ENCODE assay signal across 12 cellular contexts in the genomic region with DNA sequence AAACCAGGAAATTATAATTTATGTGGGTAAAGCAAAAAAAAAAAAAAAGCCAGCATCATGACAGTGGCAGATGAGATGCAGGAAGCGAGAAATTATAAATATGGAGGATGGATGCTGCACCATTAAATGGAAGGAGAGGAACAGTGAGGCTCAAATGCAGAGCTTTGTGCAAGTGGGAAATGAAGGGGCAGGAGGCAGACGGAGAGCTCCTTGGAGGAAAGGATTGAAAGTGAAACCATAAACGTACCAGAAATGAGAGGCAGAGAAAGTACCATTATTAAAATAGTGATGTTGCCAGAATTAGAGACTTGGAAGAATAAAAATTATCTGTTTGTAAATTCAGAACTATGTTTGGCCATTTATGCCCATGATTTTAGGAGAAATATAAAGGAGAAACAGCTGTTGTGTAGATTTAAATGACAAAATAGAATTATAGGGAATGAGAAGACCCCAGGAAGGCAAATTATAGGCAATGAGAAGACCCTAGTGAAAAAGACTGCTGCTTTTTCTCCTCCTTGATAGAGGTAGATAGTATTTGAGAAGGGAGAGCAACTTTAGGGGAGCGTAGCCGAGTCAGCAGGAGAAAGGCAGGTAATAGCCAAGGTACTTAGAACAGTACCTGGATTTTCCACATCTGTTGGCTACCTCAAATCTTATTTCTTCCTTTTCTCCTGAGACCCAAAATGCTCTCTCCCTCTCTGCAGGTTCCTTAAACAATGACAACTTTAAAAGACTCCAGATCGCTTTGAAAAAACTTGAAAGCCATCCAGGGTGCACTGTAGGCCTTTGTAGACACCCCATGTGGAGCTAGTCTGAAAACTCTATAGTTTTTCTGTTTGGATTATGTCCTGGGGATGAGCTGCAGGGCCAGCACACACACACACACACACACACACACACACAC.
A peak's percentile ranks its signal among the peaks of the same experiment; 100 is the strongest.
DNase-seq lines count a peak whose midpoint lies in the region; ATAC-seq, FAIRE-seq and TF ChIP-seq lines count a peak whose summit lies in the region.
"Had no signal": no experiment of that assay in that cellular context is flagged by ENCODE, and none has a peak within 500 bp of the region (broad histone marks: within the 10 kb centered on the region; RNA-seq: fewer than 3 reads in every experiment).

No MANE protein-coding gene starts in this region.

- no peaks in the 10 kb centered on the region for H4K20me1 ChIP-seq in IMR-90 (ENCODE audit: insufficient read depth, low read length)
- H4K20me1 ChIP-seq in endothelial cell of umbilical vein (replicated peaks; ENCODE audit: control insufficient read depth, extremely low read depth, insufficient read depth, low read length): no peaks in the 10 kb centered on the region

- H2BK20ac ChIP-seq in IMR-90 (ENCODE audit: low read depth, low read length): no peak overlapping the region

- no peak overlapping the region for H3K18ac ChIP-seq in IMR-90 (ENCODE audit: low read depth, low read length)

- no peaks in the 10 kb centered on the region for H3K9me3 ChIP-seq in IMR-90 (ENCODE audit: control insufficient read depth, insufficient read depth, low read length)
- H3K9me3 ChIP-seq in endothelial cell of umbilical vein (replicated peaks; ENCODE audit: control insufficient read depth, insufficient read depth, low read length): no peaks in the 10 kb centered on the region
- no peaks in the 10 kb centered on the region for H3K9me3 ChIP-seq in naive thymus-derived CD4-positive, alpha-beta T cell (ENCODE audit: control insufficient read depth in 2 of 3, low read length in 3 of 3)

- no peak for TF ChIP-seq POLR2A in IMR-90 (IDR thresholded peaks at IDR 0.05; ENCODE audit: low read depth, low read length)
- TF ChIP-seq POLR2A in endothelial cell of umbilical vein (IDR thresholded peaks at IDR 0.05; ENCODE audit: low read depth, low read length): no peak

- no peak overlapping the region for H2BK15ac ChIP-seq in IMR-90 (ENCODE audit: low read depth, low read length)

- H2BK5ac ChIP-seq in IMR-90 (ENCODE audit: low read depth, low read length, poor library complexity, severe bottlenecking): no peak overlapping the region

- H4K8ac ChIP-seq in IMR-90 (ENCODE audit: low read depth in 2 of 2, low read length in 2 of 2): no peak overlapping the region

- H3K9me3 Mint-ChIP-seq in naive thymus-derived CD4-positive, alpha-beta T cell: peaks cover 0 to 2% (median 0%) of the 10 kb centered on the region in 11 donors

- no peak overlapping the region for H2AK5ac ChIP-seq in IMR-90 (ENCODE audit: low read depth, low read length)

- no peak overlapping the region for H3K56ac ChIP-seq in IMR-90 (ENCODE audit: extremely low read depth, insufficient read depth, low read length)

- H3K9ac ChIP-seq in IMR-90 (ENCODE audit: low read depth, low read length) (no peak overlapping the region), endothelial cell of umbilical vein (replicated peaks; ENCODE audit: extremely low read depth, insufficient read depth, low read length) (no peak overlapping the region)

- no peak for TF ChIP-seq RAD21 in IMR-90 (IDR thresholded peaks at IDR 0.05; ENCODE audit: low read length)

- H3K23ac ChIP-seq in IMR-90 (ENCODE audit: low read depth, low read length): no peak overlapping the region

- H3K4me3 ChIP-seq in IMR-90 (ENCODE audit: insufficient read depth, low read depth, low read length) (peak overlapping the region; percentile 27; the same call in 1 of the 2 replicates), endothelial cell of umbilical vein (replicated peaks in 1 of 3; ENCODE audit: insufficient read depth in 1 of 3, low read depth in 1 of 3, low read length in 3 of 3) (peak overlapping the region in 1 of 3 experiments; percentile 2)
- H3K4me3 ChIP-seq in naive thymus-derived CD4-positive, alpha-beta T cell (ENCODE audit: low read length): peak overlapping the region; percentile 40
- H3K4me3 ChIP-seq: lung had no signal

- BruUV-seq in IMR-90 (replicated peaks; lab: Mats Ljungman, UMichigan): no TSS peak
- no TSS peak for BruUV-seq in endothelial cell of umbilical vein (replicated peaks; lab: Mats Ljungman, UMichigan)

- peak overlapping the region; percentile 45; the same call in 1 of the 2 replicates for H3K4me2 ChIP-seq in IMR-90 (ENCODE audit: low read depth, low read length)
- H3K4me2 ChIP-seq in endothelial cell of umbilical vein (ENCODE audit: insufficient read depth, low read length): peak overlapping the region; percentile 61

- H3K27me3 ChIP-seq in IMR-90 (ENCODE audit: control insufficient read depth, insufficient read depth, low read length) (no peaks in the 10 kb centered on the region), endothelial cell of umbilical vein (ENCODE audit: control insufficient read depth in 2 of 2, insufficient read depth in 2 of 2, low read length in 2 of 2) (no peaks in the 10 kb centered on the region)
- no peaks in the 10 kb centered on the region for H3K27me3 ChIP-seq in naive thymus-derived CD4-positive, alpha-beta T cell (ENCODE audit: control insufficient read depth in 2 of 2, insufficient read depth in 2 of 2, low read length in 2 of 2)

- CTCF ChIA-PET in IMR-90 (lab: Yijun Ruan, JAX): interaction anchor here (0.6 kb wide), 2 partner anchors 80 to 928 kb away, joined by 3 to 7 read pairs; no protein-coding TSS in a partner anchor
- CTCF ChIA-PET in endothelial cell of umbilical vein (lab: Charles Lee): interaction anchor here (0.5 to 2.0 kb wide), 3 partner anchors 13 to 715 kb away, joined by 3 to 8 read pairs (median 6); no protein-coding TSS in a partner anchor
- CTCF ChIA-PET in naive thymus-derived CD4-positive, alpha-beta T cell (lab: Charles Lee): no interaction called here

- H2AK9ac ChIP-seq in IMR-90 (replicated peaks; ENCODE audit: low read depth, low read length, poor library complexity): no peak overlapping the region

- dilution Hi-C loops in IMR-90 (cut with HindIII; ENCODE audit: low sequenced_read_pairs, unreplicated experiment) (no loop called here), endothelial cell of umbilical vein (cut with MboI; ENCODE audit: extremely low pct_ligation_motif_present, low sequenced_read_pairs) (no loop called here)

- no peak overlapping the region for H2AFZ ChIP-seq in IMR-90 (replicated peaks; ENCODE audit: low read length, poor library complexity)
- peak overlapping the region; percentile 25 for H2AFZ ChIP-seq in endothelial cell of umbilical vein (ENCODE audit: low read depth, low read length)

- H3K79me1 ChIP-seq in IMR-90 (ENCODE audit: low read depth in 1 of 2, low read length in 2 of 2): no peaks in the 10 kb centered on the region

- WGBS in IMR-90 (ENCODE audit: extremely low coverage in 2 of 2, insufficient read length in 1 of 2), 2 experiments: 40% methylated on average over 1 of the region's 6 CpGs; no CpG with 5 or more reads in 1 of the 2 experiments

- H4K5ac ChIP-seq in IMR-90 (ENCODE audit: low read depth, low read length): no peak overlapping the region

- H2BK120ac ChIP-seq in IMR-90 (ENCODE audit: low read depth, low read length): no peak overlapping the region

- peak; percentile 20 for DNase-seq in A172 (ENCODE audit: low spot score)
- DNase-seq in IMR-90: no peak
- peak; percentile 11 for DNase-seq in endothelial cell of umbilical vein (ENCODE audit: low read depth, low spot score)
- DNase-seq in naive thymus-derived CD4-positive, alpha-beta T cell: peak in 3 of 9 donors; percentile 13 to 31 (median 16)
- no peak for DNase-seq in NK-92 treated with Interleukin-12 subunit alpha and Interleukin-12 subunit beta, amount 100 ng/mL, for 24 hours (lab: John Stamatoyannopoulos, UW)
- DNase-seq in stimulated activated naive CD8-positive, alpha-beta T cell treated with anti-CD3 and anti-CD28 coated beads, Interleukin-15, Interleukin-2, amounts not matched to agents 100 U/mL and 50 U/mL, for 24 hours: no peak
- DNase-seq in cerebellar cortex (ENCODE audit: low spot score): no peak
- DNase-seq: NCI-H446 treated with DMSO at 0.1 percent for 48 hours; stimulated activated CD4-positive, alpha-beta T cell treated with anti-CD3 and anti-CD28 coated beads, Interleukin-4, amount 100 ng/mL, for 1 hour had no signal

- POLR2A ChIA-PET in IMR-90 (lab: Charles Lee; ENCODE audit: unreplicated experiment) (no interaction called here), endothelial cell of umbilical vein (lab: Charles Lee) (interaction anchor here (0.6 kb wide), 2 partner anchors 39 to 374 kb away, joined by 3 read pairs; no protein-coding TSS in a partner anchor)
- POLR2A ChIA-PET in naive thymus-derived CD4-positive, alpha-beta T cell (lab: Charles Lee): interaction anchor here (0.6 to 0.7 kb wide), 3 partner anchors 24 to 1036 kb away, joined by 3 read pairs; no protein-coding TSS in a partner anchor

- H3K27ac Mint-ChIP-seq in naive thymus-derived CD4-positive, alpha-beta T cell: no peak overlapping the region
- H3K27ac Mint-ChIP-seq: CD14-positive monocyte had no signal

- H3K9me1 ChIP-seq in IMR-90 (ENCODE audit: insufficient read depth, low read length): no peaks in the 10 kb centered on the region
- no peaks in the 10 kb centered on the region for H3K9me1 ChIP-seq in endothelial cell of umbilical vein (replicated peaks; ENCODE audit: control insufficient read depth, extremely low read depth, insufficient read depth, low read length)

- in situ Hi-C loops in IMR-90 (cut with MboI; ENCODE audit: low sequenced_read_pairs): no loop called here

- no peak for FAIRE-seq in endothelial cell of umbilical vein (lab: Jason Lieb, UNC)

- H3K4me1 Mint-ChIP-seq in naive thymus-derived CD4-positive, alpha-beta T cell: peaks cover 0 to 12% (median 5%) of the 10 kb centered on the region in 7 donors

- ATAC-seq in IMR-90 (ENCODE audit: low read depth): no peak
- ATAC-seq in naive thymus-derived CD4-positive, alpha-beta T cell: no peak
- ATAC-seq in HG03432 (IDR thresholded peaks at IDR 0.05; ENCODE audit: unreplicated experiment): no peak
- ATAC-seq in stimulated activated naive CD8-positive, alpha-beta T cell treated with anti-CD3 and anti-CD28 coated beads, Interleukin-15, Interleukin-2, amounts not matched to agents 100 U/mL and 50 U/mL, for 24 hours: no peak

- H3K79me2 ChIP-seq in endothelial cell of umbilical vein (ENCODE audit: control insufficient read depth, insufficient read depth, low read length): no peaks in the 10 kb centered on the region

- intact Hi-C loops in IMR-90 (cut with micrococcal nuclease): loop anchor here (10.0 kb wide), 1 partner anchor 717 kb away; no protein-coding TSS in a partner anchor
- intact Hi-C loops in endothelial cell of umbilical vein (cut with micrococcal nuclease): no loop called here
- intact Hi-C loops in naive thymus-derived CD4-positive, alpha-beta T cell (cut with micrococcal nuclease): no loop called here

- H3K27ac ChIP-seq in IMR-90 (ENCODE audit: insufficient read depth, low read length): no peak overlapping the region
- no peak overlapping the region for H3K27ac ChIP-seq in endothelial cell of umbilical vein (ENCODE audit: insufficient read depth, low read depth, low read length)
- peak overlapping the region; percentile 6 for H3K27ac ChIP-seq in naive thymus-derived CD4-positive, alpha-beta T cell (ENCODE audit: low read depth, low read length)

- H3K36me3 Mint-ChIP-seq in naive thymus-derived CD4-positive, alpha-beta T cell: no peaks in the 10 kb centered on the region
- H3K36me3 Mint-ChIP-seq: CD14-positive monocyte had no signal

- H3K27me3 Mint-ChIP-seq in naive thymus-derived CD4-positive, alpha-beta T cell: no peaks in the 10 kb centered on the region

- TF ChIP-seq CTCF in IMR-90 (conservative IDR thresholded peaks at IDR 0.05; ENCODE audit: low read depth, low read length): no peak
- no peak for TF ChIP-seq CTCF in endothelial cell of umbilical vein (IDR thresholded peaks at IDR 0.05; ENCODE audit: extremely low read depth in 1 of 2, insufficient read depth in 1 of 2, low read depth in 1 of 2, low read length in 2 of 2)

- H3K14ac ChIP-seq in IMR-90 (replicated peaks; ENCODE audit: low read depth, low read length): no peak overlapping the region

- no peaks in the 10 kb centered on the region for H3K4me1 ChIP-seq in IMR-90 (ENCODE audit: control insufficient read depth, insufficient read depth, low read length)
- H3K4me1 ChIP-seq in endothelial cell of umbilical vein (ENCODE audit: control insufficient read depth, extremely low read depth, insufficient read depth, low read length): no peaks in the 10 kb centered on the region
- peaks cover 0 to 10% of the 10 kb centered on the region in 2 donors for H3K4me1 ChIP-seq in naive thymus-derived CD4-positive, alpha-beta T cell (ENCODE audit: control insufficient read depth in 2 of 2, insufficient read depth in 2 of 2, low read length in 2 of 2)

- no peak overlapping the region for H3K4me3 Mint-ChIP-seq in naive thymus-derived CD4-positive, alpha-beta T cell
- H3K4me3 Mint-ChIP-seq: CD14-positive monocyte had no signal

- no peak overlapping the region for H4K91ac ChIP-seq in IMR-90 (ENCODE audit: insufficient read depth, low read depth, low read length)

- H3K36me3 ChIP-seq in IMR-90 (ENCODE audit: control insufficient read depth, insufficient read depth, low read length) (no peaks in the 10 kb centered on the region), endothelial cell of umbilical vein (ENCODE audit: control insufficient read depth in 2 of 2, extremely low read depth in 1 of 2, insufficient read depth in 2 of 2, low read length in 2 of 2) (no peaks in the 10 kb centered on the region)
- no peaks in the 10 kb centered on the region for H3K36me3 ChIP-seq in naive thymus-derived CD4-positive, alpha-beta T cell (ENCODE audit: control insufficient read depth in 2 of 3, insufficient read depth in 3 of 3, low read length in 3 of 3)

- H3K4ac ChIP-seq in IMR-90 (ENCODE audit: low read depth, low read length): no peak overlapping the region

Comparison
In these comparisons a context has a peak if more than half of its experiments do, and no peak if none do; other contexts are left out.
1. DNase-seq: peak in A172 (single experiment) and endothelial cell of umbilical vein (single experiment); none in IMR-90 (single experiment), NK-92 treated with Interleukin-12 subunit alpha and Interleukin-12 subunit beta, amount 100 ng/mL, for 24 hours (single experiment), stimulated activated naive CD8-positive, alpha-beta T cell treated with anti-CD3 and anti-CD28 coated beads, Interleukin-15, Interleukin-2, amounts not matched to agents 100 U/mL and 50 U/mL, for 24 hours (single experiment) and cerebellar cortex (single experiment).